36 cellular contexts compared by ENCODE assay signal in the genomic region with DNA sequence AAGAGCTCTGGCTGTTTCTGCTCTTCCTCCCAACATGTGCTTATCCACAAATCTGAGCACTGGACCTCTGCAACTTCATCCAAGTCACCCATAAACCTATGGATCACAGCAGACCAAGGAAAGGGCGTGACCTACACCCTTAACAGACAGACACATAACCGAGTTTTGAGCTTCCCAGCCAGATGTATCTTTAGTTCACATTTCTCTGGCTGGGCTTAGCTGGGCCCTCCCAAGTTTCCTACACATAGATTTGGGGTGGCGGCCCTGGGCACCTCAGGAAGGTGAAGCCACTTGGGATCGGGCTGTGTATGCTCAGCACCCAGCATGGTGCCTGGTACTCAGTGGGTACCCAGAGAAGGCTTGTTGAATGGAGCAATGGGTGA.
"Had no signal": no experiment of that assay in that cellular context is flagged by ENCODE, and none has a peak within 500 bp of the region (broad histone marks: within the 10 kb centered on the region; RNA-seq: fewer than 3 reads in every experiment).

No MANE protein-coding gene starts in this region.

- H3K27me3 Mint-ChIP-seq: activated CD4-positive, alpha-beta T cell treated with anti-CD3 and anti-CD28 coated beads, Interleukin-2, amount 10 ng/mL, durations not matched to agents 24 days and 14 days had no signal

- H3K36me3 Mint-ChIP-seq: activated CD4-positive, alpha-beta memory T cell treated with anti-CD3 and anti-CD28 coated beads for 36 hours; activated naive CD4-positive, alpha-beta T cell treated with anti-CD3 and anti-CD28 coated beads, Interleukin-2, amount 50 U/mL, for 72 hours; activated naive CD8-positive, alpha-beta T cell treated with anti-CD3 and anti-CD28 coated beads for 36 hours; brain had no signal

- H3K36me3 ChIP-seq: adrenal gland, cardiac muscle cell, colonic mucosa had no signal

- H3K4me3 Mint-ChIP-seq: activated B cell treated with CpG ODN at 0.5 μM for 24 hours; activated CD4-positive, alpha-beta memory T cell treated with anti-CD3 and anti-CD28 coated beads for 36 hours; activated CD4-positive, alpha-beta T cell treated with anti-CD3 and anti-CD28 coated beads, Interleukin-2, amount 10 ng/mL, durations not matched to agents 24 days and 14 days; activated CD8-positive, alpha-beta T cell treated with anti-CD3 and anti-CD28 coated beads, Interleukin-2, amount 10 ng/mL, durations not matched to agents 7 days and 5 days; activated naive CD4-positive, alpha-beta T cell treated with anti-CD3 and anti-CD28 coated beads for 36 hours; activated naive CD8-positive, alpha-beta T cell treated with anti-CD3 and anti-CD28 coated beads for 36 hours; activated T-cell treated with anti-CD3 and anti-CD28 coated beads, Interleukin-2, amount 50 U/mL, for 4 hours; activated T-cell treated with anti-CD3 and anti-CD28 coated beads, Interleukin-2, amount 50 U/mL, for 72 hours; activated T-helper 1 cell treated with anti-CD3 and anti-CD28 coated beads, Interleukin-12 subunit alpha, Interleukin-12 subunit beta, Interleukin-2, Interleukin-4 antibody, amounts not matched to agents 30 ng/mL and 10 ng/mL and 1 ng/mL, durations not matched to agents 14 hours and 24 hours and 36 hours; activated T-helper 17 cell treated with anti-CD3 and anti-CD28 coated beads, Interleukin-2, amount 50 U/mL, for 72 hours; brain; central memory CD8-positive, alpha-beta T cell; T-helper 2 cell treated with Interferon-gamma antibody and Interleukin-4, amounts not matched to agents 5 μg/mL and 100 μg/mL, for 36 hours had no signal

- H3K4me1 ChIP-seq: adrenal gland, colonic mucosa had no signal

- H3K9me3 ChIP-seq: adrenal gland, colonic mucosa had no signal

- DNase-seq: activated B cell treated with CpG ODN at 0.5 μM for 24 hours; activated CD4-positive, alpha-beta memory T cell treated with anti-CD3 and anti-CD28 coated beads for 36 hours; activated CD4-positive, alpha-beta T cell treated with anti-CD3 and anti-CD28 coated beads for 4 hours; activated CD4-positive, alpha-beta T cell treated with anti-CD3 and anti-CD28 coated beads, Interleukin-2, amount 10 ng/mL, durations not matched to agents 24 days and 14 days; activated CD4-positive, alpha-beta T cell treated with anti-CD3 and anti-CD28 coated beads, Interleukin-2, amount 50 U/mL, for 1 hour; activated CD4-positive, alpha-beta T cell treated with anti-CD3 and anti-CD28 coated beads, Interleukin-2, amount 50 U/mL, for 4 hours; activated CD4-positive, CD25-positive, alpha-beta regulatory T cell treated with anti-CD3 and anti-CD28 coated beads, Interleukin-2, amount 50 U/mL, for 72 hours; activated CD8-positive, alpha-beta memory T cell treated with anti-CD3 and anti-CD28 coated beads, Interleukin-2, amount 50 U/mL, for 4 hours; activated CD8-positive, alpha-beta T cell treated with anti-CD3 and anti-CD28 coated beads, Interleukin-2, amount 10 ng/mL, durations not matched to agents 7 days and 5 days; activated effector memory CD4-positive, alpha-beta T cell treated with anti-CD3 and anti-CD28 coated beads, Interleukin-2, amount 50 U/mL, for 16 hours; activated gamma-delta T cell treated with Interleukin-2 at 50 U/mL for 16 hours; activated naive CD4-positive, alpha-beta T cell; activated naive CD4-positive, alpha-beta T cell treated with anti-CD3 and anti-CD28 coated beads for 36 hours; activated naive CD4-positive, alpha-beta T cell treated with anti-CD3 and anti-CD28 coated beads, Interleukin-2, amount 50 U/mL, for 16 hours; activated naive CD8-positive, alpha-beta T cell treated with anti-CD3 and anti-CD28 coated beads for 36 hours; activated T-cell treated with anti-CD3 and anti-CD28 coated beads for 4 hours; activated T-cell treated with anti-CD3 and anti-CD28 coated beads, Interleukin-2, amount 50 U/mL, for 1 hour; activated T-cell treated with anti-CD3 and anti-CD28 coated beads, Interleukin-2, amount 50 U/mL, for 4 hours; activated T-cell treated with anti-CD3 and anti-CD28 coated beads, Interleukin-2, amount 50 U/mL, for 72 hours; adrenal gland; amniotic stem cell; aorta; caudate nucleus; cerebellar nuclear complex; colonic mucosa; T-helper 2 cell; T-helper 9 cell had no signal

- H3K9me3 Mint-ChIP-seq: activated B cell treated with CpG ODN at 0.5 μM for 24 hours; activated CD4-positive, alpha-beta memory T cell treated with anti-CD3 and anti-CD28 coated beads for 36 hours; activated CD4-positive, alpha-beta T cell treated with anti-CD3 and anti-CD28 coated beads, Interleukin-2, amount 10 ng/mL, durations not matched to agents 24 days and 14 days; activated naive CD4-positive, alpha-beta T cell treated with anti-CD3 and anti-CD28 coated beads for 36 hours; activated naive CD4-positive, alpha-beta T cell treated with anti-CD3 and anti-CD28 coated beads, Interleukin-2, amount 50 U/mL, for 72 hours; activated naive CD8-positive, alpha-beta T cell treated with anti-CD3 and anti-CD28 coated beads for 36 hours; activated T-cell treated with anti-CD3 and anti-CD28 coated beads, Interleukin-2, amount 50 U/mL, for 4 hours; activated T-cell treated with anti-CD3 and anti-CD28 coated beads, Interleukin-2, amount 50 U/mL, for 72 hours; activated T-helper 1 cell treated with anti-CD3 and anti-CD28 coated beads, Interleukin-12 subunit alpha, Interleukin-12 subunit beta, Interleukin-2, Interleukin-4 antibody, amounts not matched to agents 30 ng/mL and 10 ng/mL and 1 ng/mL, durations not matched to agents 14 hours and 24 hours and 36 hours; activated T-helper 17 cell treated with anti-CD3 and anti-CD28 coated beads, Interleukin-2, amount 50 U/mL, for 72 hours; central memory CD8-positive, alpha-beta T cell; T-helper 2 cell treated with Interferon-gamma antibody and Interleukin-4, amounts not matched to agents 5 μg/mL and 100 μg/mL, for 36 hours had no signal

- ATAC-seq: activated CD8-positive, alpha-beta T cell treated with anti-CD3 and anti-CD28 coated beads, Interleukin-2, amount 10 ng/mL, durations not matched to agents 7 days and 5 days; activated naive CD4-positive, alpha-beta T cell treated with anti-CD3 and anti-CD28 coated beads, Interleukin-2, amount 50 U/mL, for 72 hours; activated T-cell treated with anti-CD3 and anti-CD28 coated beads, Interleukin-2, amount 50 U/mL, for 4 hours; activated T-cell treated with anti-CD3 and anti-CD28 coated beads, Interleukin-2, amount 50 U/mL, for 72 hours; activated T-helper 17 cell treated with anti-CD3 and anti-CD28 coated beads, Interleukin-2, amount 50 U/mL, for 72 hours had no signal

- FAIRE-seq: TTC549 had no signal

- H3K27ac ChIP-seq: adrenal gland, cardiac muscle cell, colonic mucosa, VCaP had no signal

- H3K27me3 ChIP-seq: adrenal gland, cardiac muscle cell, colonic mucosa had no signal

- H3K4me3 ChIP-seq: adrenal gland, cardiac muscle cell, colonic mucosa had no signal

- H3K27ac Mint-ChIP-seq: activated B cell treated with CpG ODN at 0.5 μM for 24 hours; activated CD4-positive, alpha-beta memory T cell treated with anti-CD3 and anti-CD28 coated beads for 36 hours; activated CD4-positive, alpha-beta T cell treated with anti-CD3 and anti-CD28 coated beads, Interleukin-2, amount 10 ng/mL, durations not matched to agents 24 days and 14 days; activated CD8-positive, alpha-beta T cell treated with anti-CD3 and anti-CD28 coated beads, Interleukin-2, amount 10 ng/mL, durations not matched to agents 7 days and 5 days; activated naive CD4-positive, alpha-beta T cell treated with anti-CD3 and anti-CD28 coated beads for 36 hours; activated naive CD4-positive, alpha-beta T cell treated with anti-CD3 and anti-CD28 coated beads, Interleukin-2, amount 50 U/mL, for 72 hours; activated naive CD8-positive, alpha-beta T cell treated with anti-CD3 and anti-CD28 coated beads for 36 hours; activated T-cell treated with anti-CD3 and anti-CD28 coated beads, Interleukin-2, amount 50 U/mL, for 72 hours; activated T-helper 1 cell treated with anti-CD3 and anti-CD28 coated beads, Interleukin-12 subunit alpha, Interleukin-12 subunit beta, Interleukin-2, Interleukin-4 antibody, amounts not matched to agents 30 ng/mL and 10 ng/mL and 1 ng/mL, durations not matched to agents 14 hours and 24 hours and 36 hours; activated T-helper 17 cell treated with anti-CD3 and anti-CD28 coated beads, Interleukin-2, amount 50 U/mL, for 72 hours; brain; T-helper 2 cell treated with Interferon-gamma antibody and Interleukin-4, amounts not matched to agents 5 μg/mL and 100 μg/mL, for 36 hours had no signal

- H3K4me1 Mint-ChIP-seq: activated B cell treated with CpG ODN at 0.5 μM for 24 hours; activated CD4-positive, alpha-beta T cell treated with anti-CD3 and anti-CD28 coated beads, Interleukin-2, amount 10 ng/mL, durations not matched to agents 24 days and 14 days; activated naive CD8-positive, alpha-beta T cell treated with anti-CD3 and anti-CD28 coated beads for 36 hours; activated T-helper 17 cell treated with anti-CD3 and anti-CD28 coated beads, Interleukin-2, amount 50 U/mL, for 72 hours; brain had no signal
